Comparison of ENCODE assay signal across 23 cellular contexts in the genomic region with DNA sequence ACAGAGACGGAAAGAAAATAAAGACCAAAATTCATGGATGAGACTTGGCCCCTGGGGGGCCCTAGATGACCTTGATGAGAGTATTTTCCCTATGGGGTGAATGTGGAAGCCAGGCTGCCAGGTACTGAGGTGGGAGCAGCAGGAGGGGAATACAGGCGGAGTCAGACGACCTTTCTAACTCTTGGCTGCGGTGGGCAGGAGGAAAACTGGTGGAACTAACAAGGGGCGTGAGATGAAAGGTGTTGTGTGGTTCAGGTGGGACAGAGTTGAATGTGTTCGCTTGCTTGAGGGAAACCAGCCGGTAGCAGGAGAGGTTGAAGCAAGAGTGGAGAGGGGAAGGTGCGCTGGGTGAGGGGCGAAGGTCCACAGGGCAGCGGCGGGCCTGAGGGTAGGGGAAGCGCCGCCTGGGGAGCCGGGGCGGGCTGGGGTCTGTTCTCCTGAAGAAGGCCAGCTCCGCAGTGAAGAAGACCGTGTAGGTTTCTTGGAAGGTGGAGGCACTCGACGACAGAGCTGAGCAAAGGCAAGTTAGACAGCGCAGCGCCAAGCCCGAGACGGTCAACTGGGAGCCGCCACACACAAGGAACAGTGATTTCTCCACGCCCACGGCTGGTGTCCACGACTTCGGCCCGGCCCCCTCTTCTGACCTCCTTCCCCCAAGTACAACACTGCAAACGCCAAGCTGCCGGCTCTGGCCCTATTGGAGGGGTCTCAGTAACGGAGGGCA.
DNase-seq lines count a peak whose midpoint lies in the region; ATAC-seq and TF ChIP-seq lines count a peak whose summit lies in the region.
"Had no signal": no experiment of that assay in that cellular context is flagged by ENCODE, and none has a peak within 500 bp of the region (broad histone marks: within the 10 kb centered on the region; RNA-seq: fewer than 3 reads in every experiment).

No MANE protein-coding gene starts in this region.

- peaks cover 77% of the 10 kb centered on the region for H3K27me3 ChIP-seq in left ventricle myocardium inferior (ENCODE audit: low read depth)
- peaks cover 0 to 4% of the 10 kb centered on the region in 2 donors for H3K27me3 ChIP-seq in naive thymus-derived CD4-positive, alpha-beta T cell (ENCODE audit: control insufficient read depth in 2 of 2, insufficient read depth in 2 of 2, low read length in 2 of 2)
- H3K27me3 ChIP-seq in aorta (ENCODE audit: control insufficient read depth in 1 of 2, insufficient read depth in 2 of 2, low read length in 1 of 2): no peaks in the 10 kb centered on the region

- no peak overlapping the region for H3K27ac Mint-ChIP-seq in effector memory CD8-positive, alpha-beta T cell
- H3K27ac Mint-ChIP-seq in naive thymus-derived CD4-positive, alpha-beta T cell: peak overlapping the region in 1 of 9 donors; percentile 47

- H3K27ac ChIP-seq in left ventricle myocardium inferior (replicated peaks): no peak overlapping the region
- no peak overlapping the region for H3K27ac ChIP-seq in naive thymus-derived CD4-positive, alpha-beta T cell (ENCODE audit: low read depth, low read length)
- no peak overlapping the region for H3K27ac ChIP-seq in aorta (ENCODE audit: low read depth in 1 of 2, low read length in 2 of 2)
- H3K27ac ChIP-seq: adrenal gland, C4-2B, heart right ventricle, HL-60 had no signal

- DNase-seq in left ventricle myocardium inferior: no peak
- no peak for DNase-seq in cardiac septum (ENCODE audit: low spot score)
- DNase-seq in effector memory CD8-positive, alpha-beta T cell: no peak
- no peak for DNase-seq in naive thymus-derived CD4-positive, alpha-beta T cell
- DNase-seq in aorta: no peak
- DNase-seq in stimulated activated CD4-positive, alpha-beta T cell treated with anti-CD3 and anti-CD28 coated beads, Interleukin-2, amount 100 ng/mL, for 24 hours: no peak
- no peak for DNase-seq in amniotic stem cell (lab: John Stamatoyannopoulos, UW)
- no peak for DNase-seq in NK-92 (lab: John Stamatoyannopoulos, UW; ENCODE audit: unreplicated experiment)
- DNase-seq: activated CD8-positive, alpha-beta memory T cell treated with anti-CD3 and anti-CD28 coated beads for 24 hours; adrenal gland; cerebellar nuclear complex; DMS 273 treated with DMSO at 0.1 percent for 48 hours; effector memory CD4-positive, alpha-beta T cell; heart right ventricle; MM.1S; NCI-H1694 treated with DMSO at 0.1 percent for 48 hours; NCI-H774; stimulated activated CD4-positive, alpha-beta T cell treated with anti-CD3 and anti-CD28 coated beads, Interleukin-2, amount 100 ng/mL, for 48 hours; T1000 had no signal

- H3K9me3 ChIP-seq in left ventricle myocardium inferior (replicated peaks) (no peaks in the 10 kb centered on the region), aorta (ENCODE audit: control insufficient read depth, low read length) (no peaks in the 10 kb centered on the region)
- no peaks in the 10 kb centered on the region for H3K9me3 ChIP-seq in naive thymus-derived CD4-positive, alpha-beta T cell (ENCODE audit: control insufficient read depth in 2 of 3, low read length in 3 of 3)
- H3K9me3 ChIP-seq: adrenal gland, heart right ventricle had no signal

- intact Hi-C loops in left ventricle myocardium inferior (cut with micrococcal nuclease): no loop called here
- intact Hi-C loops in cardiac septum (cut with DNase I): no loop called here
- intact Hi-C loops in naive thymus-derived CD4-positive, alpha-beta T cell (cut with micrococcal nuclease): no loop called here
- intact Hi-C loops in aorta (cut with DNase I): no loop called here

- CTCF ChIA-PET in naive thymus-derived CD4-positive, alpha-beta T cell (lab: Charles Lee): no interaction called here

- peak overlapping the region; percentile 54 for H3K4me3 ChIP-seq in left ventricle myocardium inferior
- H3K4me3 ChIP-seq in naive thymus-derived CD4-positive, alpha-beta T cell (ENCODE audit: low read length): no peak overlapping the region
- H3K4me3 ChIP-seq in aorta (ENCODE audit: low read length in 2 of 2): no peak overlapping the region
- H3K4me3 ChIP-seq: lung had no signal

- POLR2A ChIA-PET in naive thymus-derived CD4-positive, alpha-beta T cell (lab: Charles Lee): no interaction called here

- no peak for TF ChIP-seq CTCF in left ventricle myocardium inferior (IDR thresholded peaks at IDR 0.05; ENCODE audit: borderline replicate concordance)

- H3K9me3 Mint-ChIP-seq in effector memory CD8-positive, alpha-beta T cell: no peaks in the 10 kb centered on the region
- no peaks in the 10 kb centered on the region for H3K9me3 Mint-ChIP-seq in naive thymus-derived CD4-positive, alpha-beta T cell

- H3K36me3 ChIP-seq in left ventricle myocardium inferior: no peaks in the 10 kb centered on the region
- no peaks in the 10 kb centered on the region for H3K36me3 ChIP-seq in naive thymus-derived CD4-positive, alpha-beta T cell (ENCODE audit: control insufficient read depth in 2 of 3, insufficient read depth in 3 of 3, low read length in 3 of 3)
- no peaks in the 10 kb centered on the region for H3K36me3 ChIP-seq in aorta (ENCODE audit: control insufficient read depth in 1 of 2, insufficient read depth in 2 of 2, low read length in 1 of 2)
- H3K36me3 ChIP-seq: adrenal gland, heart right ventricle had no signal

- peaks cover 3 to 7% of the 10 kb centered on the region in 2 donors for H3K4me1 Mint-ChIP-seq in effector memory CD8-positive, alpha-beta T cell (ENCODE audit: low read depth in 2 of 2)
- H3K4me1 Mint-ChIP-seq in naive thymus-derived CD4-positive, alpha-beta T cell: peaks cover 6 to 21% (median 14%) of the 10 kb centered on the region in 7 donors

- peaks cover 3% of the 10 kb centered on the region for H3K36me3 Mint-ChIP-seq in effector memory CD8-positive, alpha-beta T cell (ENCODE audit: insufficient read depth)
- peaks cover 0 to 7% (median 0%) of the 10 kb centered on the region in 5 donors for H3K36me3 Mint-ChIP-seq in naive thymus-derived CD4-positive, alpha-beta T cell

- ATAC-seq in effector memory CD8-positive, alpha-beta T cell (replicated peaks): no peak
- no peak for ATAC-seq in naive thymus-derived CD4-positive, alpha-beta T cell
- peak; percentile 42 for ATAC-seq in aorta (ENCODE audit: low FRiP score)
- ATAC-seq: activated CD4-positive, CD25-positive, alpha-beta regulatory T cell treated with anti-CD3 and anti-CD28 coated beads, Interleukin-2, amount 50 U/mL, for 24 hours had no signal

- peaks cover 61 to 72% of the 10 kb centered on the region in 2 donors for H3K27me3 Mint-ChIP-seq in effector memory CD8-positive, alpha-beta T cell
- peaks cover 54 to 76% (median 67%) of the 10 kb centered on the region in 5 donors for H3K27me3 Mint-ChIP-seq in naive thymus-derived CD4-positive, alpha-beta T cell

- peak overlapping the region; percentile 2 to 25 for H3K4me3 Mint-ChIP-seq in effector memory CD8-positive, alpha-beta T cell
- H3K4me3 Mint-ChIP-seq in naive thymus-derived CD4-positive, alpha-beta T cell: peak overlapping the region in 6 of 10 donors; percentile 15 to 68 (median 56)

- 77 to 78% methylated on average over 32 of the region's 32 CpGs for WGBS in aorta, 2 donors

- H3K4me1 ChIP-seq in left ventricle myocardium inferior (peaks cover 18% of the 10 kb centered on the region), aorta (ENCODE audit: control insufficient read depth in 1 of 2, insufficient read depth in 2 of 2, low read length in 2 of 2) (no peaks in the 10 kb centered on the region)
- H3K4me1 ChIP-seq in naive thymus-derived CD4-positive, alpha-beta T cell (ENCODE audit: control insufficient read depth in 2 of 2, insufficient read depth in 2 of 2, low read length in 2 of 2): no peaks in the 10 kb centered on the region
